In genomic region chr17:21663166-21663565, GRCh38 we compare ENCODE assay signal across 5 cellular contexts. TPM values are rescaled to one million over a fixed set of nuclear protein-coding genes. Genes with fewer than 3 reads are reported as not detected.
"Had no signal": no experiment of that assay in that cellular context is flagged by ENCODE, and none has a peak within 500 bp of the region (broad histone marks: within the 10 kb centered on the region; RNA-seq: fewer than 3 reads in every experiment).

No MANE protein-coding gene starts in this region.

RNA-seq across cellular contexts. Expression of gene KCNJ18, which starts 29.2 kb away (rescaled TPM):
- total RNA-seq: GM23338, H1, H9, HT-29, IMR-90 had no signal
